Comparison of ENCODE assay signal across 1 cellular context in the genomic region with DNA sequence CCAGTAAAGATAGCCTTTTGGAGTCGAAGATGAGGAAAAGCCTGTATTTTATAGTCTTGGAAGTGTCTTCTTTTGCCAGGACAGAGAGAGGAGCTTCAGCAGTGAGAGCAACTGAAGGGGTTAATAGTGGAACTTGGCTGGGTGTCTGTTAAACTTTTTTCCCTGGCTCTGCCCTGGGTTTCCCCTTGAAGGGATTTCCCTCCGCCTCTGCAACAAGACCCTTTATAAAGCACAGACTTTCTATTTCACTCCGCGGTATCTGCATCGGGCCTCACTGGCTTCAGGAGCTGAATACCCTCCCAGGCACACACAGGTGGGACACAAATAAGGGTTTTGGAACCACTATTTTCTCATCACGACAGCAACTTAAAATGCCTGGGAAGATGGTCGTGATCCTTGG.
TF ChIP-seq lines count a peak whose summit lies in the region.

A gene with protein sequence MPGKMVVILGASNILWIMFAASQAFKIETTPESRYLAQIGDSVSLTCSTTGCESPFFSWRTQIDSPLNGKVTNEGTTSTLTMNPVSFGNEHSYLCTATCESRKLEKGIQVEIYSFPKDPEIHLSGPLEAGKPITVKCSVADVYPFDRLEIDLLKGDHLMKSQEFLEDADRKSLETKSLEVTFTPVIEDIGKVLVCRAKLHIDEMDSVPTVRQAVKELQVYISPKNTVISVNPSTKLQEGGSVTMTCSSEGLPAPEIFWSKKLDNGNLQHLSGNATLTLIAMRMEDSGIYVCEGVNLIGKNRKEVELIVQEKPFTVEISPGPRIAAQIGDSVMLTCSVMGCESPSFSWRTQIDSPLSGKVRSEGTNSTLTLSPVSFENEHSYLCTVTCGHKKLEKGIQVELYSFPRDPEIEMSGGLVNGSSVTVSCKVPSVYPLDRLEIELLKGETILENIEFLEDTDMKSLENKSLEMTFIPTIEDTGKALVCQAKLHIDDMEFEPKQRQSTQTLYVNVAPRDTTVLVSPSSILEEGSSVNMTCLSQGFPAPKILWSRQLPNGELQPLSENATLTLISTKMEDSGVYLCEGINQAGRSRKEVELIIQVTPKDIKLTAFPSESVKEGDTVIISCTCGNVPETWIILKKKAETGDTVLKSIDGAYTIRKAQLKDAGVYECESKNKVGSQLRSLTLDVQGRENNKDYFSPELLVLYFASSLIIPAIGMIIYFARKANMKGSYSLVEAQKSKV (plus strand): TSS at position 253 of the 400 bp plus-strand sequence. CDS start 119 bp downstream, at position 372.

TF ChIP-seq in HepG2, 621 proteins besides CTCF, POLR2A, EP300 and RAD21:
- TF ChIP-seq ZNF530 (CRISPR knock-in tag; IDR thresholded peaks at IDR 0.05; ENCODE audit: low read depth) = no peak
- no peak for TF ChIP-seq ZNF781 (CRISPR knock-in tag; IDR thresholded peaks at IDR 0.05; ENCODE audit: borderline replicate concordance, not compliant biosample characterization)
- peak; percentile 63 for TF ChIP-seq ZNF652 (CRISPR knock-in tag; IDR thresholded peaks at IDR 0.05; ENCODE audit: borderline replicate concordance, low read depth)
- TF ChIP-seq ETV5 (CRISPR knock-in tag; IDR thresholded peaks at IDR 0.05; ENCODE audit: borderline replicate concordance) = no peak
TF ChIP-seq in HepG2: peak in this region for 1.
